In genomic region chr22:18034076-18034475, GRCh38 we compare ENCODE assay signal across 20 cellular contexts. TPM values are rescaled to one million over a fixed set of nuclear protein-coding genes. Genes with fewer than 3 reads are reported as not detected.
A peak's percentile ranks its signal among the peaks of the same experiment; 100 is the strongest.
DNase-seq lines count a peak whose midpoint lies in the region; ATAC-seq and TF ChIP-seq lines count a peak whose summit lies in the region.
"Had no signal": no experiment of that assay in that cellular context is flagged by ENCODE, and none has a peak within 500 bp of the region (broad histone marks: within the 10 kb centered on the region; RNA-seq: fewer than 3 reads in every experiment).

No MANE protein-coding gene starts in this region.

- H3K4me1 ChIP-seq in SK-N-SH (ENCODE audit: control insufficient read depth in 1 of 2, insufficient read depth in 2 of 2, low read depth in 1 of 2, low read length in 1 of 2) (peaks cover 11 to 16% of the 10 kb centered on the region in 2 experiments; a peak in 3 of 4 replicates), esophagus muscularis mucosa (peaks cover 19 to 38% (median 36%) of the 10 kb centered on the region in 4 donors), rectal smooth muscle tissue (ENCODE audit: control insufficient read depth, insufficient read depth, low read length) (peaks cover 17% of the 10 kb centered on the region), aorta (ENCODE audit: control insufficient read depth in 1 of 2, insufficient read depth in 2 of 2, low read length in 2 of 2) (no peaks in the 10 kb centered on the region)
- H3K4me1 ChIP-seq: lower lobe of right lung had no signal

- no peak overlapping the region for H3K4me2 ChIP-seq in SK-N-SH

- no peak for DNase-seq in SK-N-SH
- no peak for DNase-seq in esophagus muscularis mucosa (ENCODE audit: extremely low spot score)
- no peak for DNase-seq in aorta
- no peak for DNase-seq in activated CD4-positive, alpha-beta T cell treated with anti-CD3 and anti-CD28 coated beads, Interleukin-2, amount 10 ng/mL, durations not matched to agents 7 days and 5 days
- DNase-seq in NCI-H2107 (lab: John Stamatoyannopoulos, UW) = no peak
- DNase-seq in GF-D8 (lab: John Stamatoyannopoulos, UW) = no peak
- DNase-seq: activated effector memory CD4-positive, alpha-beta T cell treated with anti-CD3 and anti-CD28 coated beads, Interleukin-2, amount 50 U/mL, for 16 hours; adrenal gland; caudate nucleus; DMS79 treated with DMSO at 0.1 percent for 48 hours; lower lobe of right lung; NCI-H1048; NCI-H2029; right cardiac atrium; T-helper 17 cell had no signal

- H3K4me1 Mint-ChIP-seq in activated CD4-positive, alpha-beta T cell treated with anti-CD3 and anti-CD28 coated beads, Interleukin-2, amount 10 ng/mL, durations not matched to agents 7 days and 5 days = no peaks in the 10 kb centered on the region
- H3K4me1 Mint-ChIP-seq: B cell had no signal

- H3K27ac ChIP-seq in SK-N-SH (ENCODE audit: low read depth in 2 of 2, low read length in 1 of 2) (peak overlapping the region; percentile 77 to 93; a peak in 3 of 4 replicates), esophagus muscularis mucosa (replicated peaks in 1 of 4) (peak overlapping the region; percentile 78 to 83 (median 81)), rectal smooth muscle tissue (ENCODE audit: low read depth, low read length) (peak overlapping the region; percentile 69), aorta (ENCODE audit: low read depth in 1 of 2, low read length in 2 of 2) (peak overlapping the region; percentile 20 to 54)
- H3K27ac ChIP-seq: 22Rv1, lower lobe of right lung had no signal

- POLR2A ChIA-PET in SK-N-SH (lab: Yijun Ruan, JAX) = no interaction called here
- POLR2A ChIA-PET in activated CD4-positive, alpha-beta T cell treated with anti-CD3 and anti-CD28 coated beads, Interleukin-2, amount 10 ng/mL, durations not matched to agents 7 days and 5 days (lab: Charles Lee) = no interaction called here

- intact Hi-C loops in esophagus muscularis mucosa (cut with DNase I) (loop anchor here (5.0 kb wide), 1 partner anchor 33 kb away; no protein-coding TSS in a partner anchor), aorta (cut with DNase I) (loop anchor here in 1 of 2 donors (5.0 kb wide), 2 partner anchors 33 to 122 kb away; no protein-coding TSS in a partner anchor)

- H3K27me3 ChIP-seq in SK-N-SH (ENCODE audit: insufficient read depth) (no peaks in the 10 kb centered on the region), esophagus muscularis mucosa (no peaks in the 10 kb centered on the region), rectal smooth muscle tissue (ENCODE audit: control insufficient read depth, insufficient read depth, low read length) (no peaks in the 10 kb centered on the region), aorta (ENCODE audit: control insufficient read depth in 1 of 2, insufficient read depth in 2 of 2, low read length in 1 of 2) (no peaks in the 10 kb centered on the region)
- H3K27me3 ChIP-seq: adrenal gland, tibial nerve had no signal

- peaks cover 4% of the 10 kb centered on the region for H3K27me3 Mint-ChIP-seq in activated CD4-positive, alpha-beta T cell treated with anti-CD3 and anti-CD28 coated beads, Interleukin-2, amount 10 ng/mL, durations not matched to agents 7 days and 5 days
- H3K27me3 Mint-ChIP-seq: B cell had no signal

- no peak overlapping the region for H2AFZ ChIP-seq in SK-N-SH (ENCODE audit: low read depth)

- H3K9ac ChIP-seq in SK-N-SH (no peak overlapping the region; the same call in 1 of the 2 replicates), rectal smooth muscle tissue (ENCODE audit: low read length) (no peak overlapping the region)

- H3K36me3 ChIP-seq in SK-N-SH (replicated peaks in 1 of 2; ENCODE audit: control insufficient read depth in 1 of 2, insufficient read depth in 2 of 2, low read length in 1 of 2) = no peaks in the 10 kb centered on the region
- no peaks in the 10 kb centered on the region for H3K36me3 ChIP-seq in esophagus muscularis mucosa
- H3K36me3 ChIP-seq in rectal smooth muscle tissue (ENCODE audit: control insufficient read depth, insufficient read depth, low read length) = no peaks in the 10 kb centered on the region
- H3K36me3 ChIP-seq in aorta (ENCODE audit: control insufficient read depth in 1 of 2, insufficient read depth in 2 of 2, low read length in 1 of 2) = no peaks in the 10 kb centered on the region
- H3K36me3 ChIP-seq: adrenal gland, lower lobe of right lung, tibial nerve had no signal

- no peaks in the 10 kb centered on the region for H3K9me3 ChIP-seq in SK-N-SH
- H3K9me3 ChIP-seq in esophagus muscularis mucosa = no peaks in the 10 kb centered on the region
- H3K9me3 ChIP-seq in aorta (ENCODE audit: control insufficient read depth, low read length) = no peaks in the 10 kb centered on the region
- H3K9me3 ChIP-seq: adrenal gland, lower lobe of right lung, tibial nerve had no signal

- no peaks in the 10 kb centered on the region for H3K9me3 Mint-ChIP-seq in activated CD4-positive, alpha-beta T cell treated with anti-CD3 and anti-CD28 coated beads, Interleukin-2, amount 10 ng/mL, durations not matched to agents 7 days and 5 days

- WGBS in SK-N-SH (ENCODE audit: low lambda C conversion rate) = 93% methylated on average over 3 of the region's 3 CpGs
- 95% methylated on average over 3 of the region's 3 CpGs for WGBS in esophagus muscularis mucosa
- WGBS in aorta, 2 donors = 95 to 96% methylated on average over 3 of the region's 3 CpGs

- H4K20me1 ChIP-seq in SK-N-SH (ENCODE audit: insufficient read depth) = no peaks in the 10 kb centered on the region

- CTCF ChIA-PET in SK-N-SH (lab: Yijun Ruan, JAX) = interaction anchor here (0.8 to 2.3 kb wide), 5 partner anchors 11 to 204 kb away, joined by 3 to 7 read pairs (median 3); no protein-coding TSS in a partner anchor
- CTCF ChIA-PET in activated CD4-positive, alpha-beta T cell treated with anti-CD3 and anti-CD28 coated beads, Interleukin-2, amount 10 ng/mL, durations not matched to agents 7 days and 5 days (lab: Charles Lee) = no interaction called here

- H3K9me2 ChIP-seq in SK-N-SH = no peaks in the 10 kb centered on the region

- no peak for TF ChIP-seq EP300 in SK-N-SH (IDR thresholded peaks at IDR 0.05; ENCODE audit: borderline replicate concordance in 1 of 2, low read depth in 1 of 2, low read length in 1 of 2)
- no peak for TF ChIP-seq EP300 in esophagus muscularis mucosa (IDR thresholded peaks at IDR 0.05)

- no peak overlapping the region for H3K4me3 Mint-ChIP-seq in activated CD4-positive, alpha-beta T cell treated with anti-CD3 and anti-CD28 coated beads, Interleukin-2, amount 10 ng/mL, durations not matched to agents 7 days and 5 days
- H3K4me3 Mint-ChIP-seq: B cell, T-helper 17 cell had no signal

- H3K4me3 ChIP-seq in SK-N-SH (ENCODE audit: low read depth in 2 of 2, low read length in 1 of 2) (no peak overlapping the region), esophagus muscularis mucosa (no peak overlapping the region), rectal smooth muscle tissue (ENCODE audit: low read length) (no peak overlapping the region), aorta (ENCODE audit: low read length in 2 of 2) (no peak overlapping the region)
- H3K4me3 ChIP-seq: adrenal gland, lower lobe of right lung, tibial nerve had no signal

- no peak for ATAC-seq in SK-N-SH treated with all-trans-retinoic acid at 6 μM for 48 hours
- ATAC-seq in aorta (ENCODE audit: low FRiP score) = no peak
- ATAC-seq: lower lobe of right lung, T-helper 17 cell had no signal

- H3K27ac Mint-ChIP-seq in activated CD4-positive, alpha-beta T cell treated with anti-CD3 and anti-CD28 coated beads, Interleukin-2, amount 10 ng/mL, durations not matched to agents 7 days and 5 days = no peak overlapping the region
- H3K27ac Mint-ChIP-seq: B cell, T-helper 17 cell had no signal

- no peaks in the 10 kb centered on the region for H3K36me3 Mint-ChIP-seq in activated CD4-positive, alpha-beta T cell treated with anti-CD3 and anti-CD28 coated beads, Interleukin-2, amount 10 ng/mL, durations not matched to agents 7 days and 5 days (ENCODE audit: low read depth)

- TF ChIP-seq RAD21 in SK-N-SH (IDR thresholded peaks at IDR 0.05; ENCODE audit: low read length) = no peak

- peaks cover 19% of the 10 kb centered on the region for H3F3A ChIP-seq in SK-N-SH (replicated peaks; ENCODE audit: insufficient read depth)

- TF ChIP-seq CTCF in SK-N-SH (IDR thresholded peaks at IDR 0.05) (no peak), esophagus muscularis mucosa (IDR thresholded peaks at IDR 0.05) (no peak)

- H3K79me2 ChIP-seq in SK-N-SH (ENCODE audit: insufficient read depth) = no peaks in the 10 kb centered on the region

- no peak for TF ChIP-seq POLR2A in esophagus muscularis mucosa (IDR thresholded peaks at IDR 0.05; ENCODE audit: low read depth)

TF ChIP-seq in SK-N-SH, 30 proteins besides CTCF, POLR2A, EP300 and RAD21 (continues in another document):
- TF ChIP-seq RCOR1 (IDR thresholded peaks at IDR 0.05; ENCODE audit: low read length) = no peak
- no peak for TF ChIP-seq GABPA (IDR thresholded peaks at IDR 0.05; ENCODE audit: low read depth)
- no peak for TF ChIP-seq GATA2 (CRISPR knock-in tag; IDR thresholded peaks at IDR 0.05)
- TF ChIP-seq EZH2phosphoT487 (IDR thresholded peaks at IDR 0.05; ENCODE audit: borderline replicate concordance, low read depth) = no peak

TF ChIP-seq in SK-N-SH treated with all-trans-retinoic acid at 6 μM for 48 hours, 23 proteins besides CTCF, POLR2A, EP300 and RAD21:
- TF ChIP-seq ISL1 (CRISPR knock-in tag; IDR thresholded peaks at IDR 0.05) = no peak

RNA-seq across cellular contexts. Expression of gene MICAL3, which starts 9.7 kb away (rescaled TPM):
- polyA plus RNA-seq in SK-N-SH (2012; rRNA removed) = 50.9 and 83.1 TPM in 2 replicates
- 35.5 and 39.3 TPM in 2 replicates for polyA plus RNA-seq in SK-N-SH (2012; cell fraction: cytosol; rRNA removed)
- 293 and 319 TPM in 2 replicates for polyA plus RNA-seq in SK-N-SH (2012; cell fraction: nucleus; rRNA removed)
- 10 to 100 TPM; 35.1 to 91.8 (median 67.8) TPM for total RNA-seq in esophagus muscularis mucosa
- 100 to 1,000 TPM; 114 to 123 TPM for total RNA-seq in aorta
- 10 to 100 TPM in 1 of 2 donors, 1 to 10 TPM in 1; 3.9 to 15.0 TPM for polyA plus RNA-seq in aorta
- total RNA-seq in activated CD4-positive, alpha-beta T cell treated with anti-CD3 and anti-CD28 coated beads, Interleukin-2, amount 10 ng/mL, durations not matched to agents 7 days and 5 days = 10 to 100 TPM; 19.1 to 21.4 TPM

RNA-seq across cellular contexts. Expression of gene PEX26, which starts 43.7 kb away (rescaled TPM):
- polyA plus RNA-seq in SK-N-SH (2012; rRNA removed) (13.0 and 17.5 TPM in 2 replicates), aorta (10 to 100 TPM; 10.9 to 14.5 TPM)
- polyA plus RNA-seq in SK-N-SH (2012; cell fraction: cytosol; rRNA removed) = 7.8 and 12.2 TPM in 2 replicates
- 15.3 and 16.2 TPM in 2 replicates for polyA plus RNA-seq in SK-N-SH (2012; cell fraction: nucleus; rRNA removed)
- total RNA-seq in esophagus muscularis mucosa (10 to 100 TPM; 19.7 to 54.2 (median 33.6) TPM), aorta (10 to 100 TPM; 28.5 to 34.1 TPM)
- total RNA-seq in activated CD4-positive, alpha-beta T cell treated with anti-CD3 and anti-CD28 coated beads, Interleukin-2, amount 10 ng/mL, durations not matched to agents 7 days and 5 days = 10 to 100 TPM; 40.1 to 41.0 TPM
